ENCODE assay signal across 14 cellular contexts in the genomic region with DNA sequence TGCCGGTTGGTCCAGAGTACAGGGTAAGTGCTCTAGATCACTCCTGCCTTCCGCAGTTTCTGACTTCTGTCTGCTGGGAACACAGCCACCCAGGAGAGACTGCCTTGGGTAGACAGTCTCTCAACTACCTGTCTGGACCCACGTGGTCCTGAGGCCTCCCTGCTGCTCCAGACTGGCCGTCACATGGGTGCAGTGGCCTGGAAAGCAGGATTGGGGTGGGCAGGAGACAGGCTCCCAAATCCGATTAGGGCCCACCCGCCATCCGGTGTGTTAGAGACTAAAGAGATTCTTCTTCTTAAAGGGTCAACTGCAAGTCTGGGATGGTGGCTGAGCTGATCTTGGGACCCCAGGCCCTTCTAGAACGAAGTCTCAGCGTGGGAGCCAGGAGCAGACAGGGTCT.
"Had no signal": no experiment of that assay in that cellular context is flagged by ENCODE, and none has a peak within 500 bp of the region (broad histone marks: within the 10 kb centered on the region; RNA-seq: fewer than 3 reads in every experiment).

No MANE protein-coding gene starts in this region.

- H3K9me3 Mint-ChIP-seq: activated naive CD4-positive, alpha-beta T cell treated with anti-CD3 and anti-CD28 coated beads, Interleukin-2, amount 50 U/mL, for 72 hours; T-helper 1 cell treated with Interleukin-12 subunit alpha and Interleukin-12 subunit beta and Interleukin-4 antibody, amounts not matched to agents 30 μg/mL and 1 μg/mL, for 36 hours had no signal

- H3K27me3 ChIP-seq: esophagus squamous epithelium, suprapubic skin had no signal

- H3K27ac ChIP-seq: psoas muscle, suprapubic skin had no signal

- H3K36me3 ChIP-seq: esophagus squamous epithelium, suprapubic skin had no signal

- H3K36me3 Mint-ChIP-seq: activated naive CD4-positive, alpha-beta T cell treated with anti-CD3 and anti-CD28 coated beads, Interleukin-2, amount 50 U/mL, for 72 hours had no signal

- DNase-seq: activated CD4-positive, alpha-beta T cell treated with anti-CD3 and anti-CD28 coated beads, Interleukin-2, amount 50 U/mL, for 1 hour; activated CD4-positive, CD25-positive, alpha-beta regulatory T cell; activated effector memory CD4-positive, alpha-beta T cell treated with anti-CD3 and anti-CD28 coated beads, Interleukin-2, amount 50 U/mL, for 16 hours; activated T-cell treated with anti-CD3 and anti-CD28 coated beads, Interleukin-2, amount 50 U/mL, for 1 hour; esophagus squamous epithelium; foreskin fibroblast; psoas muscle; stimulated activated CD4-positive, alpha-beta T cell treated with anti-CD3 and anti-CD28 coated beads, Interleukin-12 subunit alpha, Interleukin-12 subunit beta, amount 100 ng/mL, for 4 hours; stimulated activated CD4-positive, alpha-beta T cell treated with anti-CD3 and anti-CD28 coated beads, Interleukin-2, amount 100 ng/mL, for 48 hours; stimulated activated naive CD8-positive, alpha-beta T cell treated with anti-CD3 and anti-CD28 coated beads, Interleukin-15, Interleukin-2, amounts not matched to agents 100 U/mL and 50 U/mL, for 24 hours had no signal

- H3K27ac Mint-ChIP-seq: activated naive CD4-positive, alpha-beta T cell treated with anti-CD3 and anti-CD28 coated beads, Interleukin-2, amount 50 U/mL, for 72 hours; T-helper 1 cell treated with Interleukin-12 subunit alpha and Interleukin-12 subunit beta and Interleukin-4 antibody, amounts not matched to agents 30 μg/mL and 1 μg/mL, for 36 hours had no signal

- H3K4me3 Mint-ChIP-seq: T-helper 1 cell treated with Interleukin-12 subunit alpha and Interleukin-12 subunit beta and Interleukin-4 antibody, amounts not matched to agents 30 μg/mL and 1 μg/mL, for 36 hours had no signal

- ATAC-seq: activated naive CD4-positive, alpha-beta T cell treated with anti-CD3 and anti-CD28 coated beads, Interleukin-2, amount 50 U/mL, for 72 hours; psoas muscle; SK-N-SH treated with all-trans-retinoic acid at 6 μM for 48 hours; stimulated activated naive CD8-positive, alpha-beta T cell treated with anti-CD3 and anti-CD28 coated beads, Interleukin-15, Interleukin-2, amounts not matched to agents 100 U/mL and 50 U/mL, for 24 hours had no signal

- H3K4me1 ChIP-seq: psoas muscle had no signal

- H3K9me3 ChIP-seq: esophagus squamous epithelium, psoas muscle, suprapubic skin had no signal

- H3K4me3 ChIP-seq: esophagus squamous epithelium, psoas muscle, suprapubic skin had no signal
